ENCODE assay signal across 8 cellular contexts in genomic region chr12:117968826-117969659, GRCh38. TPM values are rescaled to one million over a fixed set of nuclear protein-coding genes. Genes with fewer than 3 reads are reported as not detected.
DNase-seq lines count a peak whose midpoint lies in the region; ATAC-seq, FAIRE-seq and TF ChIP-seq lines count a peak whose summit lies in the region.

KSR2 (minus strand) TSS chr12:117968990; CDS start chr12:117968255, 735 bp downstream.

- H3K4me1 Mint-ChIP-seq in activated CD8-positive, alpha-beta T cell treated with anti-CD3 and anti-CD28 coated beads, Interleukin-2, amount 10 ng/mL, durations not matched to agents 7 days and 5 days (ENCODE audit: low read depth) = peaks cover 8% of the 10 kb centered on the region
- H3K4me1 Mint-ChIP-seq in nephron progenitor cell = peaks cover 21% of the 10 kb centered on the region

- intact Hi-C loops in endothelial cell of umbilical vein (cut with micrococcal nuclease) = no loop called here

- H3K4me3 Mint-ChIP-seq in activated CD8-positive, alpha-beta T cell treated with anti-CD3 and anti-CD28 coated beads, Interleukin-2, amount 10 ng/mL, durations not matched to agents 7 days and 5 days = peak within 1 kb of the TSS; percentile 78
- peak within 1 kb of the TSS; percentile 87 for H3K4me3 Mint-ChIP-seq in nephron progenitor cell

- TF ChIP-seq CTCF in GM13976 (IDR thresholded peaks at IDR 0.05; ENCODE audit: borderline replicate concordance, control extremely low read depth, extremely low read depth, insufficient read depth, missing control alignments) = no peak
- no peak for TF ChIP-seq CTCF in endothelial cell of umbilical vein (IDR thresholded peaks at IDR 0.05; ENCODE audit: extremely low read depth in 1 of 2, insufficient read depth in 1 of 2, low read depth in 1 of 2, low read length in 2 of 2)
- TF ChIP-seq CTCF in nephron progenitor cell (IDR thresholded peaks at IDR 0.05) = no peak
- no peak for TF ChIP-seq CTCF in thoracic aorta (IDR thresholded peaks at IDR 0.05)

- no peak for TF ChIP-seq POLR2A in endothelial cell of umbilical vein (IDR thresholded peaks at IDR 0.05; ENCODE audit: low read depth, low read length)

- H3K36me3 ChIP-seq in endothelial cell of umbilical vein (ENCODE audit: control insufficient read depth in 2 of 2, extremely low read depth in 1 of 2, insufficient read depth in 2 of 2, low read length in 2 of 2) (no peaks in the 10 kb centered on the region), thoracic aorta (no peaks in the 10 kb centered on the region)

- ATAC-seq in HG02938 (IDR thresholded peaks at IDR 0.05; ENCODE audit: unreplicated experiment) = peak; percentile 66
- peak; percentile 86 for ATAC-seq in activated CD8-positive, alpha-beta T cell treated with anti-CD3 and anti-CD28 coated beads, Interleukin-2, amount 10 ng/mL, durations not matched to agents 7 days and 5 days
- no peak for ATAC-seq in thoracic aorta (ENCODE audit: insufficient number of reproducible peaks, low FRiP score, low read depth)

- CTCF ChIA-PET in activated CD8-positive, alpha-beta T cell treated with anti-CD3 and anti-CD28 coated beads, Interleukin-2, amount 10 ng/mL, durations not matched to agents 7 days and 5 days (lab: Charles Lee) = no interaction called here
- CTCF ChIA-PET in endothelial cell of umbilical vein (lab: Charles Lee) = no interaction called here

- DNase-seq in GM13976 (ENCODE audit: low spot score) (peak; percentile 87), NCI-H2171 (lab: John Stamatoyannopoulos, UW) (peak; percentile 99), endothelial cell of umbilical vein (ENCODE audit: low read depth, low spot score) (peak; percentile 5), nephron progenitor cell (peak; percentile 80), thoracic aorta (ENCODE audit: low spot score) (no peak), HCEC 1CT (no peak)
- DNase-seq in activated CD8-positive, alpha-beta T cell treated with anti-CD3 and anti-CD28 coated beads, Interleukin-2, amount 10 ng/mL, durations not matched to agents 7 days and 5 days = peak; percentile 62

- H3K27me3 ChIP-seq in endothelial cell of umbilical vein (ENCODE audit: control insufficient read depth in 2 of 2, insufficient read depth in 2 of 2, low read length in 2 of 2) (peaks cover 17 to 20% of the 10 kb centered on the region in 2 experiments), thoracic aorta (replicated peaks; ENCODE audit: insufficient read depth) (no peaks in the 10 kb centered on the region)

- no peak within 1 kb of the TSS for H3K27ac ChIP-seq in endothelial cell of umbilical vein (ENCODE audit: insufficient read depth, low read depth, low read length)
- no peak within 1 kb of the TSS for H3K27ac ChIP-seq in thoracic aorta

- no TSS peak for BruUV-seq in endothelial cell of umbilical vein (replicated peaks; lab: Mats Ljungman, UMichigan)

- no peaks in the 10 kb centered on the region for H3K9me1 ChIP-seq in endothelial cell of umbilical vein (replicated peaks; ENCODE audit: control insufficient read depth, extremely low read depth, insufficient read depth, low read length)

- no peaks in the 10 kb centered on the region for H3K4me1 ChIP-seq in endothelial cell of umbilical vein (ENCODE audit: control insufficient read depth, extremely low read depth, insufficient read depth, low read length)
- H3K4me1 ChIP-seq in thoracic aorta (ENCODE audit: control insufficient read depth in 1 of 2, low read depth in 2 of 2) = peaks cover 0 to 3% of the 10 kb centered on the region in 2 donors

- POLR2A ChIA-PET in activated CD8-positive, alpha-beta T cell treated with anti-CD3 and anti-CD28 coated beads, Interleukin-2, amount 10 ng/mL, durations not matched to agents 7 days and 5 days (lab: Charles Lee) = no interaction called here
- POLR2A ChIA-PET in endothelial cell of umbilical vein (lab: Charles Lee) = no interaction called here

- no peak within 1 kb of the TSS for H2AFZ ChIP-seq in endothelial cell of umbilical vein (ENCODE audit: low read depth, low read length)

- no peak for FAIRE-seq in endothelial cell of umbilical vein (lab: Jason Lieb, UNC)

- peak within 1 kb of the TSS; percentile 50 for H3K4me2 ChIP-seq in endothelial cell of umbilical vein (ENCODE audit: insufficient read depth, low read length)

- dilution Hi-C loops in endothelial cell of umbilical vein (cut with MboI; ENCODE audit: extremely low pct_ligation_motif_present, low sequenced_read_pairs) = no loop called here

- no peaks in the 10 kb centered on the region for H3K79me2 ChIP-seq in endothelial cell of umbilical vein (ENCODE audit: control insufficient read depth, insufficient read depth, low read length)

- H3K9ac ChIP-seq in endothelial cell of umbilical vein (replicated peaks; ENCODE audit: extremely low read depth, insufficient read depth, low read length) = no peak within 1 kb of the TSS

- H3K27me3 Mint-ChIP-seq in activated CD8-positive, alpha-beta T cell treated with anti-CD3 and anti-CD28 coated beads, Interleukin-2, amount 10 ng/mL, durations not matched to agents 7 days and 5 days (ENCODE audit: low read depth) = peaks cover 42% of the 10 kb centered on the region
- H3K27me3 Mint-ChIP-seq in nephron progenitor cell (ENCODE audit: low read depth, poor library complexity) = peaks cover 93% of the 10 kb centered on the region

- no peaks in the 10 kb centered on the region for H4K20me1 ChIP-seq in endothelial cell of umbilical vein (replicated peaks; ENCODE audit: control insufficient read depth, extremely low read depth, insufficient read depth, low read length)

- no peaks in the 10 kb centered on the region for H3K36me3 Mint-ChIP-seq in activated CD8-positive, alpha-beta T cell treated with anti-CD3 and anti-CD28 coated beads, Interleukin-2, amount 10 ng/mL, durations not matched to agents 7 days and 5 days (ENCODE audit: low read depth)
- peaks cover 4% of the 10 kb centered on the region for H3K36me3 Mint-ChIP-seq in nephron progenitor cell (ENCODE audit: low read depth)

- in situ Hi-C loops in GM13976 (cut with MboI; ENCODE audit: low sequenced_read_pairs, unreplicated experiment) = no loop called here

- H3K4me3 ChIP-seq in endothelial cell of umbilical vein (replicated peaks in 1 of 3; ENCODE audit: insufficient read depth in 1 of 3, low read depth in 1 of 3, low read length in 3 of 3) = peak within 1 kb of the TSS in 1 of 3 experiments; percentile 27
- peak within 1 kb of the TSS; percentile 42 for H3K4me3 ChIP-seq in thoracic aorta

- H3K27ac Mint-ChIP-seq in activated CD8-positive, alpha-beta T cell treated with anti-CD3 and anti-CD28 coated beads, Interleukin-2, amount 10 ng/mL, durations not matched to agents 7 days and 5 days = no peak within 1 kb of the TSS
- peak within 1 kb of the TSS; percentile 3 for H3K27ac Mint-ChIP-seq in nephron progenitor cell

- H3K9me3 Mint-ChIP-seq in activated CD8-positive, alpha-beta T cell treated with anti-CD3 and anti-CD28 coated beads, Interleukin-2, amount 10 ng/mL, durations not matched to agents 7 days and 5 days (ENCODE audit: insufficient read depth) = peaks cover 12% of the 10 kb centered on the region
- H3K9me3 Mint-ChIP-seq in nephron progenitor cell = peaks cover 37% of the 10 kb centered on the region

- H3K9me3 ChIP-seq in endothelial cell of umbilical vein (replicated peaks; ENCODE audit: control insufficient read depth, insufficient read depth, low read length) (no peaks in the 10 kb centered on the region), thoracic aorta (no peaks in the 10 kb centered on the region)

TF ChIP-seq in endothelial cell of umbilical vein, 7 proteins besides CTCF, POLR2A, EP300 and RAD21:
- TF ChIP-seq MYC (IDR thresholded peaks at IDR 0.05; ENCODE audit: low read depth, low read length) = no peak
- no peak for TF ChIP-seq EZH2 (IDR thresholded peaks at IDR 0.05; ENCODE audit: borderline replicate concordance, low read depth, low read length, severe bottlenecking)
- no peak for TF ChIP-seq GATA2 (IDR thresholded peaks at IDR 0.05; ENCODE audit: insufficient read depth, insufficient read length, low read depth, low read length)
- TF ChIP-seq JUN (IDR thresholded peaks at IDR 0.05; ENCODE audit: borderline replicate concordance, insufficient read depth, insufficient read length, low read depth) = no peak
- no peak for TF ChIP-seq POLR2AphosphoS5 (IDR thresholded peaks at IDR 0.05; ENCODE audit: insufficient read depth, low read depth, low read length)
- no peak for TF ChIP-seq FOS (IDR thresholded peaks at IDR 0.05; ENCODE audit: borderline replicate concordance, insufficient read depth, low read length)
- TF ChIP-seq MAX (IDR thresholded peaks at IDR 0.05; ENCODE audit: insufficient read depth, insufficient read length) = no peak

RNA-seq across cellular contexts. Expression of gene KSR2, which starts in this region (rescaled TPM):
- total RNA-seq in activated CD8-positive, alpha-beta T cell treated with anti-CD3 and anti-CD28 coated beads, Interleukin-2, amount 10 ng/mL, durations not matched to agents 7 days and 5 days = not detected
- total RNA-seq in endothelial cell of umbilical vein = 5.2 and 6.6 TPM in 2 replicates
- 1.7 and 2.1 TPM in 2 replicates for polyA plus RNA-seq in endothelial cell of umbilical vein
- 2.1 and 2.6 TPM in 2 replicates for polyA plus RNA-seq in endothelial cell of umbilical vein (2011; cell fraction: cytosol; rRNA removed)
- 8.0 and 8.9 TPM in 2 replicates for polyA plus RNA-seq in endothelial cell of umbilical vein (2011; cell fraction: nucleus; rRNA removed)
- polyA plus RNA-seq in endothelial cell of umbilical vein (2012) = 3.1 and 5.8 TPM in 2 replicates
- 9.7 and 15.4 TPM in 2 replicates for polyA minus RNA-seq in endothelial cell of umbilical vein
- polyA minus RNA-seq in endothelial cell of umbilical vein (2011; cell fraction: cytosol; rRNA and poly(A)+ RNA removed) = not detected
- polyA minus RNA-seq in endothelial cell of umbilical vein (2011; cell fraction: nucleus; rRNA and poly(A)+ RNA removed) = 31.1 and 36.1 TPM in 2 replicates
- total RNA-seq in thoracic aorta = under 1 TPM in 1 of 2 donors, not detected in 1; 0.07 TPM

Comparison
In these comparisons a context has a peak if more than half of its experiments do, and no peak if none do; other contexts are left out.
1. Peak in DNase-seq and ATAC-seq in activated CD8-positive, alpha-beta T cell treated with anti-CD3 and anti-CD28 coated beads, Interleukin-2, amount 10 ng/mL, durations not matched to agents 7 days and 5 days; RNA of the gene not detected or under 1 TPM.
2. DNase-seq: peak in GM13976 (single experiment), NCI-H2171 (single experiment), endothelial cell of umbilical vein (single experiment) and nephron progenitor cell (single experiment); none in thoracic aorta (single experiment) and HCEC 1CT (single experiment).